Comparison of ENCODE assay signal across 18 cellular contexts in genomic region chr17:1518410-1518809, GRCh38. TPM values are rescaled to one million over a fixed set of nuclear protein-coding genes. Genes with fewer than 3 reads are reported as not detected.
DNase-seq lines count a peak whose midpoint lies in the region; ATAC-seq and TF ChIP-seq lines count a peak whose summit lies in the region.
"Had no signal": no experiment of that assay in that cellular context is flagged by ENCODE, and none has a peak within 500 bp of the region (broad histone marks: within the 10 kb centered on the region; RNA-seq: fewer than 3 reads in every experiment).

No MANE protein-coding gene starts in this region.

- H3K27ac ChIP-seq in PC-9: no peak overlapping the region
- H3K27ac ChIP-seq: ovary, SJSA1 had no signal

- DNase-seq in activated CD8-positive, alpha-beta memory T cell treated with anti-CD3 and anti-CD28 coated beads, Interleukin-2, amount 10 ng/mL, durations not matched to agents 7 days and 5 days: no peak
- no peak for DNase-seq in activated CD8-positive, alpha-beta memory T cell treated with anti-CD3 and anti-CD28 coated beads, Interleukin-2, amount 50 U/mL, for 48 hours
- DNase-seq in PC-9: no peak
- DNase-seq in chondrocyte (ENCODE audit: low spot score): no peak
- DNase-seq in skeletal muscle cell (ENCODE audit: low read depth): peak; percentile 23
- DNase-seq in amniotic stem cell (lab: John Stamatoyannopoulos, UW): no peak
- no peak for DNase-seq in hypothalamus (lab: John Stamatoyannopoulos, UW)
- DNase-seq: DMS79; KBM-7; left ventricle myocardium superior; NCI-H1694 treated with DMSO at 0.1 percent for 48 hours; NK-92 treated with Interleukin-12 subunit alpha and Interleukin-12 subunit beta, amount 100 ng/mL, for 24 hours; ovary had no signal

- CTCF ChIA-PET in activated CD8-positive, alpha-beta memory T cell treated with anti-CD3 and anti-CD28 coated beads, Interleukin-2, amount 10 ng/mL, durations not matched to agents 7 days and 5 days (lab: Charles Lee): interaction anchor here (0.8 to 2.9 kb wide), 3 partner anchors 16 to 224 kb away, joined by 3 to 13 read pairs (median 4); no protein-coding TSS in a partner anchor
- CTCF ChIA-PET in PC-9 (lab: Charles Lee): no interaction called here

- H3K36me3 ChIP-seq in PC-9 (ENCODE audit: low read depth): no peaks in the 10 kb centered on the region; the same call in 1 of the 2 replicates
- H3K36me3 ChIP-seq: ovary had no signal

- H3K27me3 Mint-ChIP-seq in activated CD8-positive, alpha-beta memory T cell treated with anti-CD3 and anti-CD28 coated beads, Interleukin-2, amount 10 ng/mL, durations not matched to agents 7 days and 5 days: no peaks in the 10 kb centered on the region
- H3K27me3 Mint-ChIP-seq in chondrocyte (ENCODE audit: low read depth): no peaks in the 10 kb centered on the region

- H3K27ac Mint-ChIP-seq in activated CD8-positive, alpha-beta memory T cell treated with anti-CD3 and anti-CD28 coated beads, Interleukin-2, amount 10 ng/mL, durations not matched to agents 7 days and 5 days: no peak overlapping the region
- H3K27ac Mint-ChIP-seq in chondrocyte (ENCODE audit: unreplicated experiment): peak overlapping the region; percentile 13

- peaks cover 1% of the 10 kb centered on the region for H3K36me3 Mint-ChIP-seq in activated CD8-positive, alpha-beta memory T cell treated with anti-CD3 and anti-CD28 coated beads, Interleukin-2, amount 10 ng/mL, durations not matched to agents 7 days and 5 days
- peaks cover 1% of the 10 kb centered on the region for H3K36me3 Mint-ChIP-seq in chondrocyte (ENCODE audit: low read depth)

- peaks cover 13% of the 10 kb centered on the region for H3K4me1 ChIP-seq in PC-9 (replicated peaks; ENCODE audit: insufficient read depth)

- POLR2A ChIA-PET in PC-9 (lab: Charles Lee; ENCODE audit: unreplicated experiment): interaction anchor here (0.6 kb wide), 1 partner anchor 153 kb away, joined by 3 read pairs; no protein-coding TSS in a partner anchor

- TF ChIP-seq CTCF in PC-9 (conservative IDR thresholded peaks at IDR 0.05): no peak
- TF ChIP-seq CTCF in chondrocyte (IDR thresholded peaks at IDR 0.05): no peak

- BruUV-seq in PC-9 (replicated peaks; lab: Mats Ljungman, UMichigan): no TSS peak

- peaks cover 22% of the 10 kb centered on the region for H3K4me1 Mint-ChIP-seq in activated CD8-positive, alpha-beta memory T cell treated with anti-CD3 and anti-CD28 coated beads, Interleukin-2, amount 10 ng/mL, durations not matched to agents 7 days and 5 days
- peaks cover 25% of the 10 kb centered on the region for H3K4me1 Mint-ChIP-seq in chondrocyte (ENCODE audit: low read depth)

- no peaks in the 10 kb centered on the region for H3K9me2 ChIP-seq in PC-9 (ENCODE audit: insufficient read depth)

- H3K79me2 ChIP-seq in PC-9 (ENCODE audit: low read depth): peaks cover 32% of the 10 kb centered on the region

- no peak overlapping the region for H3K4me3 ChIP-seq in PC-9
- H3K4me3 ChIP-seq in skeletal muscle cell (ENCODE audit: low read depth, low read length): no peak overlapping the region
- H3K4me3 ChIP-seq: esophagus muscularis mucosa, ovary had no signal

- no peaks in the 10 kb centered on the region for H3K27me3 ChIP-seq in PC-9 (ENCODE audit: insufficient read depth, low read depth)
- H3K27me3 ChIP-seq: esophagus muscularis mucosa, ovary, SJSA1 had no signal

- intact Hi-C loops in PC-9 (cut with micrococcal nuclease; ENCODE audit: unreplicated experiment): loop anchor here (5.0 kb wide), 1 partner anchor 261 kb away; no protein-coding TSS in a partner anchor

- peak overlapping the region; percentile 82; the same call in 1 of the 2 replicates for H3K4me2 ChIP-seq in PC-9

- no peaks in the 10 kb centered on the region for H3K9me3 Mint-ChIP-seq in activated CD8-positive, alpha-beta memory T cell treated with anti-CD3 and anti-CD28 coated beads, Interleukin-2, amount 10 ng/mL, durations not matched to agents 7 days and 5 days (ENCODE audit: low read depth)
- H3K9me3 Mint-ChIP-seq in chondrocyte (ENCODE audit: low read depth): no peaks in the 10 kb centered on the region

- ATAC-seq in activated CD8-positive, alpha-beta memory T cell treated with anti-CD3 and anti-CD28 coated beads, Interleukin-2, amount 10 ng/mL, durations not matched to agents 7 days and 5 days: no peak
- ATAC-seq in HG03025 (IDR thresholded peaks at IDR 0.05; ENCODE audit: low FRiP score, unreplicated experiment): no peak
- ATAC-seq: activated CD4-positive, CD25-positive, alpha-beta regulatory T cell treated with anti-CD3 and anti-CD28 coated beads, Interleukin-2, amount 50 U/mL, for 24 hours; GM12878; left ventricle myocardium superior had no signal

- H3F3A ChIP-seq in PC-9 (ENCODE audit: insufficient read depth, low read depth): peaks cover 51% of the 10 kb centered on the region

- H3K9me3 ChIP-seq in PC-9 (ENCODE audit: insufficient read depth, low read depth): no peaks in the 10 kb centered on the region
- H3K9me3 ChIP-seq: esophagus muscularis mucosa, ovary, SJSA1 had no signal

- peak overlapping the region; percentile 81 for H3K4me3 Mint-ChIP-seq in activated CD8-positive, alpha-beta memory T cell treated with anti-CD3 and anti-CD28 coated beads, Interleukin-2, amount 10 ng/mL, durations not matched to agents 7 days and 5 days
- H3K4me3 Mint-ChIP-seq in chondrocyte (ENCODE audit: unreplicated experiment): no peak overlapping the region

- 0 out of 2 replicates have a peak, but pooled peaks cover 8% of the 10 kb centered on the region for H4K20me1 ChIP-seq in PC-9 (ENCODE audit: insufficient read depth)

- no peak overlapping the region for H2AFZ ChIP-seq in PC-9

RNA-seq across cellular contexts. Expression of gene INPP5K, which starts 2.0 kb away (rescaled TPM):
- total RNA-seq in activated CD8-positive, alpha-beta memory T cell treated with anti-CD3 and anti-CD28 coated beads, Interleukin-2, amount 10 ng/mL, durations not matched to agents 7 days and 5 days: 10 to 100 TPM; 40.6 to 43.4 TPM
- total RNA-seq in PC-9 (2021) (41.9 and 42.9 TPM in 2 replicates), chondrocyte (30.2 to 35.3 TPM (median 34.3 TPM) in 3 replicates)

RNA-seq across cellular contexts. Expression of gene MYO1C, which starts 25.9 kb away (rescaled TPM):
- total RNA-seq in activated CD8-positive, alpha-beta memory T cell treated with anti-CD3 and anti-CD28 coated beads, Interleukin-2, amount 10 ng/mL, durations not matched to agents 7 days and 5 days: 10 to 100 TPM; 50.6 to 58.4 TPM
- total RNA-seq in PC-9 (2021): 237 and 261 TPM in 2 replicates
- total RNA-seq in chondrocyte: 216 to 329 TPM (median 329 TPM) in 3 replicates

RNA-seq across cellular contexts. Expression of gene PITPNA, which starts 44.2 kb away (rescaled TPM):
- 10 to 100 TPM; 42.1 to 69.1 TPM for total RNA-seq in activated CD8-positive, alpha-beta memory T cell treated with anti-CD3 and anti-CD28 coated beads, Interleukin-2, amount 10 ng/mL, durations not matched to agents 7 days and 5 days
- 80.3 and 87.4 TPM in 2 replicates for total RNA-seq in PC-9 (2021)
- 60.7 to 69.1 TPM (median 68.2 TPM) in 3 replicates for total RNA-seq in chondrocyte
